ENCODE assay signal across 8 cellular contexts in the genomic region with DNA sequence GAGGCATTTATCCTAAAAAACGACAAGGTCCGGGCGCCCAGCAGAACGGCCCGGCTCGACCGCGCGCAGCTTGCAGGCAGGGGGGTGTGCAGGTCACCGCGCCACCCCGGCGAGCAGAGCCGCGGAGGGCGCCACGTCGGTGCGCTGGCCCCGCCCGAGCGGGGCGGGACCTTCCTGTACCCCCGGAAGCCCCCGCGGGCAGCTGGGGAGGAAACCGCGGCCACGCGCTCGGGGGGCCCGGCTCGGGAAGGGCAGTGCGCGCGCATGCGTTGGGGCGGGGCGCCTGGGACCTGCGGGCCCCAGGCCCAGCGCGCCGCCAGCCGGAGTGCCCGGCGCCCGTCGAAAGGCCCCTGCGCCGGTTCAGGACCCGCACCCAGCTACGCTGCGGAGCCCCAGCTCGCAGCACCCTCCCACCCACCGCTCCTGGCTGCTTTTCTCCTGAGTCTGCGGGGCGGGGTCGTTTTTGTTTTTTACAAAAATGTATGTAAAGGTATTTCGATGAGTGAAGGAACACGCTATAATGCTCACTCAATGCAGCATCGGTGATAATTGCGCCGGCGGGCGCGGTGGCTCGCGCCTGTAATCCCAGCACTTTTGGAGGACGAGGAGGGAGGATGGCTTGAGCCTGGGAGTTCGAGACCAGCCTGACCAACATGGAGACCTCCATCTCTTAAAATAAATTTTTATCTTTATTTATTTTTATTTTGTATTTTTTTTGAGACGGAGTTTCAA. TPM values are rescaled to one million over a fixed set of nuclear protein-coding genes. Genes with fewer than 3 reads are reported as not detected.
DNase-seq lines count a peak whose midpoint lies in the region; ATAC-seq and TF ChIP-seq lines count a peak whose summit lies in the region.

No MANE protein-coding gene starts in this region.

- H3K36me3 ChIP-seq in prostate gland (no peaks in the 10 kb centered on the region), upper lobe of right lung (no peaks in the 10 kb centered on the region)

- H3K27me3 ChIP-seq in prostate gland (replicated peaks; ENCODE audit: insufficient read depth) (no peaks in the 10 kb centered on the region), upper lobe of right lung (no peaks in the 10 kb centered on the region)

- DNase-seq in Ammon's horn (ENCODE audit: low spot score) (peak; percentile 51), NCI-H510A (lab: John Stamatoyannopoulos, UW) (peak; percentile 64), activated gamma-delta T cell (lab: John Stamatoyannopoulos, UW) (peak; percentile 85), head of caudate nucleus (peak in 39 of 42 donors; percentile 42 to 83 (median 61)), prostate gland (ENCODE audit: low spot score) (peak; percentile 55), upper lobe of right lung (peak; percentile 89), SKM-1 (lab: John Stamatoyannopoulos, UW; ENCODE audit: unreplicated experiment) (no peak)

- intact Hi-C loops in head of caudate nucleus (cut with DNase I): no loop called here
- intact Hi-C loops in prostate gland (cut with DNase I): no loop called here
- intact Hi-C loops in upper lobe of right lung (cut with DNase I): no loop called here

- ATAC-seq in GM21360 (IDR thresholded peaks at IDR 0.05; ENCODE audit: unreplicated experiment) (peak; percentile 69), upper lobe of right lung (peak; percentile 93)

- TF ChIP-seq POLR2A in prostate gland (IDR thresholded peaks at IDR 0.05): no peak

- H3K27ac ChIP-seq in prostate gland: peak overlapping the region; percentile 67 to 68
- H3K27ac ChIP-seq in upper lobe of right lung: peak overlapping the region; percentile 73

- TF ChIP-seq CTCF in prostate gland (IDR thresholded peaks at IDR 0.05) (no peak), upper lobe of right lung (IDR thresholded peaks at IDR 0.05) (no peak)

- H3K9me3 ChIP-seq in prostate gland (no peaks in the 10 kb centered on the region), upper lobe of right lung (no peaks in the 10 kb centered on the region)

- H3K4me1 ChIP-seq in prostate gland (replicated peaks): no peaks in the 10 kb centered on the region
- H3K4me1 ChIP-seq in upper lobe of right lung: peaks cover 6% of the 10 kb centered on the region

- WGBS in prostate gland: 5% methylated on average over 70 of the region's 71 CpGs

- H3K4me3 ChIP-seq in prostate gland (peak overlapping the region; percentile 42 to 53), upper lobe of right lung (peak overlapping the region; percentile 61)

RNA-seq across cellular contexts. Expression of gene POMC, which starts 47.7 kb away (rescaled TPM):
- 10 to 100 TPM in 1 of 2 donors, 1 to 10 TPM in 1; 2.6 to 31.0 TPM for total RNA-seq in prostate gland
- total RNA-seq in upper lobe of right lung: 3.3 TPM
